Comparison of ENCODE assay signal across 17 cellular contexts in the genomic region with DNA sequence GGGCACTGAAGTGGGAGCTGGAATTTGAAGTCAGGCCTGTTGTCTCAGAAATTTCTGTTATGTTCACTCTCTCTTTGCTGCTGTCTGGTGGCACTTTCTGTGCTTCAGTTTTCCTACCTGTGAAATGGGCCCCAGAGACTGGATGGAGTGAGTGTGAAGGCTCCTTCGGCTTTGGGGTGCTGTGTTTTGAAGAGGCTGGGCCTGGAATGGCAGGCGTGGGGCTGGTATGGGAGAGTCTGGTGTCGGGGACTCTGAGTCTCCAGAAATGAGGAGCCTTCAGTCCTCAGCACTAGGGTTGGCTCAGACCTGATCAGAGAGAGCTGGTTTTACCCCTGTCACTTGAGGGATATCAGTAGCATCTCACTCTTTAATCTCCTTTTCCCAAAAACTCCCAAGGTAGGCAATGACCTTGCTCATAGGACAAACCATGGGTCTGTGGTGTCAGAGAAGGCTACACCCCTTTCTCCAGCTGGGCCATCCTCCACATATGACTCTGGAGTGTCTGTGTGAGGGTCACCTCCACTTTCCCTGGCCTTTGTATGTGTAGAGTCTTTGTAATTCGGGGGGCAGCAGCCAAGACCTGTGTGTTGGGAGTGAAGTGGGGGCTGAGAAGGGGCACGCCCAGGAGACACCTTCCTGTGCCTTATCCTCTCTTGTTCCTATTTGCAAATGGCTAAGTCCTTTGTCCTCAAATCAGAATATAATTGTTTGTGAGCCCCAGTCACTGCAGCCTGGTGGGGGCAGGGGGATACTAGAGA.
"Had no signal": no experiment of that assay in that cellular context is flagged by ENCODE, and none has a peak within 500 bp of the region (broad histone marks: within the 10 kb centered on the region; RNA-seq: fewer than 3 reads in every experiment).

No MANE protein-coding gene starts in this region.

- H3K4me1 Mint-ChIP-seq: mesothelial cell of epicardium; natural killer cell; stimulated activated naive B cell treated with anti-CD40 and anti-IgM and Interleukin-4, amounts not matched to agents 10 μg/mL and 1 μg/mL and 100 μg/mL, for 72 hours had no signal

- H3K36me3 Mint-ChIP-seq: activated naive CD4-positive, alpha-beta T cell treated with anti-CD3 and anti-CD28 coated beads, Interleukin-2, amount 50 U/mL, for 72 hours; brain; mesothelial cell of epicardium; natural killer cell; stimulated activated naive B cell treated with anti-CD40 and anti-IgM and Interleukin-4, amounts not matched to agents 10 μg/mL and 1 μg/mL and 100 μg/mL, for 72 hours had no signal

- H3K4me1 ChIP-seq: foreskin keratinocyte, left lung, upper lobe of left lung had no signal

- H3K9me3 ChIP-seq: left lung, upper lobe of left lung had no signal

- H3K9ac ChIP-seq: parathyroid adenoma had no signal

- H3K9me3 Mint-ChIP-seq: activated naive CD4-positive, alpha-beta T cell treated with anti-CD3 and anti-CD28 coated beads, Interleukin-2, amount 50 U/mL, for 72 hours; activated T-helper 1 cell treated with anti-CD3 and anti-CD28 coated beads, Interleukin-12 subunit alpha, Interleukin-12 subunit beta, Interleukin-2, Interleukin-4 antibody, amounts not matched to agents 30 ng/mL and 10 ng/mL and 1 ng/mL, durations not matched to agents 14 hours and 24 hours and 36 hours; natural killer cell had no signal

- H3K27ac ChIP-seq: foreskin keratinocyte, left lung, parathyroid adenoma, upper lobe of left lung had no signal

- H3K27ac Mint-ChIP-seq: activated naive CD4-positive, alpha-beta T cell treated with anti-CD3 and anti-CD28 coated beads, Interleukin-2, amount 50 U/mL, for 72 hours; activated T-helper 1 cell treated with anti-CD3 and anti-CD28 coated beads, Interleukin-12 subunit alpha, Interleukin-12 subunit beta, Interleukin-2, Interleukin-4 antibody, amounts not matched to agents 30 ng/mL and 10 ng/mL and 1 ng/mL, durations not matched to agents 14 hours and 24 hours and 36 hours; mesothelial cell of epicardium; natural killer cell; stimulated activated naive B cell treated with anti-CD40 and anti-IgM and Interleukin-4, amounts not matched to agents 10 μg/mL and 1 μg/mL and 100 μg/mL, for 72 hours had no signal

- H3K27me3 ChIP-seq: upper lobe of left lung had no signal

- ATAC-seq: activated naive CD4-positive, alpha-beta T cell treated with anti-CD3 and anti-CD28 coated beads, Interleukin-2, amount 50 U/mL, for 72 hours; foreskin keratinocyte; left lung; natural killer cell; SK-N-SH treated with all-trans-retinoic acid at 6 μM for 48 hours; stimulated activated naive B cell treated with anti-CD40 and anti-IgM and Interleukin-4, amounts not matched to agents 10 μg/mL and 1 μg/mL and 100 μg/mL, for 72 hours had no signal

- DNase-seq: aorta; dermis blood vessel endothelial cell; effector CD8-positive, alpha-beta T cell; erythroblast; foreskin keratinocyte; left lung; natural killer cell; stimulated activated CD4-positive, alpha-beta T cell treated with anti-CD3 and anti-CD28 coated beads, Interleukin-2, amount 100 ng/mL, for 48 hours; stimulated activated CD8-positive, alpha-beta memory T cell treated with anti-CD3 and anti-CD28 coated beads, Interleukin-4, amount 100 ng/mL, for 48 hours; stimulated activated naive B cell treated with anti-CD40 and anti-IgM and Interleukin-4, amounts not matched to agents 10 μg/mL and 1 μg/mL and 100 μg/mL, for 72 hours; upper lobe of left lung had no signal

- H3K4me3 Mint-ChIP-seq: activated T-helper 1 cell treated with anti-CD3 and anti-CD28 coated beads, Interleukin-12 subunit alpha, Interleukin-12 subunit beta, Interleukin-2, Interleukin-4 antibody, amounts not matched to agents 30 ng/mL and 10 ng/mL and 1 ng/mL, durations not matched to agents 14 hours and 24 hours and 36 hours; brain; mesothelial cell of epicardium; natural killer cell; stimulated activated naive B cell treated with anti-CD40 and anti-IgM and Interleukin-4, amounts not matched to agents 10 μg/mL and 1 μg/mL and 100 μg/mL, for 72 hours had no signal

- H3K4me3 ChIP-seq: left lung, upper lobe of left lung had no signal

- H3K36me3 ChIP-seq: left lung, upper lobe of left lung had no signal
